Comparison of ENCODE assay signal across 8 cellular contexts in genomic region chr13:49996951-49997895, GRCh38. TPM values are rescaled to one million over a fixed set of nuclear protein-coding genes. Genes with fewer than 3 reads are reported as not detected.
DNase-seq lines count a peak whose midpoint lies in the region; ATAC-seq, FAIRE-seq and TF ChIP-seq lines count a peak whose summit lies in the region.

Gene TRIM13, plus strand, starts transcription at chr13:49997042. Its CDS starts 14,899 bp downstream, at chr13:50011941.

- H3K4me3 ChIP-seq in A549 (peak within 1 kb of the TSS; percentile 76), breast epithelium (peak within 1 kb of the TSS; percentile 84 to 89 (median 84)), small intestine (ENCODE audit: low read depth in 1 of 2, low read length in 2 of 2) (peak within 1 kb of the TSS; percentile 77)

- intact Hi-C loops in breast epithelium (cut with DNase I; ENCODE audit: low total_unique reads) = loop anchor here (10.0 kb wide), 1 partner anchor 128 kb away; no protein-coding TSS in a partner anchor

- no peak; a peak in 1 of 5 replicates for TF ChIP-seq EP300 in A549 (IDR thresholded peaks at IDR 0.05)

- FAIRE-seq in A549 (lab: Jason Lieb, UNC) (no peak), small intestine (lab: Jason Lieb, UNC) (no peak)

- peak; percentile 41 to 49; a peak in 2 of 5 replicates for TF ChIP-seq RAD21 in A549 (conservative IDR thresholded peaks at IDR 0.05 in 1 of 2, IDR thresholded peaks at IDR 0.05 in 1 of 2)

- TF ChIP-seq CTCF in A549 (IDR thresholded peaks at IDR 0.05) (peak; percentile 65), VCaP (conservative IDR thresholded peaks at IDR 0.05) (peak; percentile 87), breast epithelium (IDR thresholded peaks at IDR 0.05) (peak; percentile 64 to 66 (median 65))

- CTCF ChIA-PET in A549 (lab: Yijun Ruan, JAX) = interaction anchor here (0.6 to 2.6 kb wide), 31 partner anchors 9 to 1050 kb away, joined by 3 to 22 read pairs (median 4); partner anchors contain the start of genes KPNA3 and SPRYD7

- TF ChIP-seq POLR2A in A549 (IDR thresholded peaks at IDR 0.05; ENCODE audit: low read length) (no peak; the same call in 1 of the 2 replicates), breast epithelium (IDR thresholded peaks at IDR 0.05) (peak; percentile 42)

- H3K27me3 ChIP-seq in breast epithelium (no peaks in the 10 kb centered on the region), small intestine (ENCODE audit: control insufficient read depth in 2 of 2, insufficient read depth in 2 of 2, low read length in 2 of 2) (no peaks in the 10 kb centered on the region)

- 2% methylated on average over 21 of the region's 56 CpGs for WGBS in A549 (ENCODE audit: missing lambda C conversion rate)
- 0 to 1% (median 0%) methylated on average over 48 to 55 of the region's 56 CpGs for WGBS in small intestine, 3 donors

- peaks cover 24% of the 10 kb centered on the region for H3K4me1 ChIP-seq in A549
- peaks cover 0 to 3% of the 10 kb centered on the region in 2 donors for H3K4me1 ChIP-seq in breast epithelium
- peaks cover 2 to 7% of the 10 kb centered on the region in 2 donors for H3K4me1 ChIP-seq in small intestine (ENCODE audit: control insufficient read depth in 2 of 2, insufficient read depth in 1 of 2, low read depth in 1 of 2, low read length in 1 of 2)

- H3K27ac ChIP-seq in A549 = peak within 1 kb of the TSS; percentile 99 to 100
- H3K27ac ChIP-seq in VCaP = peak within 1 kb of the TSS; percentile 98
- H3K27ac ChIP-seq in breast epithelium = peak within 1 kb of the TSS; percentile 98 to 99
- peak within 1 kb of the TSS; percentile 94 to 98 for H3K27ac ChIP-seq in small intestine (ENCODE audit: low read depth in 1 of 2, low read length in 1 of 2)

- H3K36me3 ChIP-seq in breast epithelium = no peaks in the 10 kb centered on the region
- no peaks in the 10 kb centered on the region for H3K36me3 ChIP-seq in small intestine (ENCODE audit: control insufficient read depth in 2 of 2, insufficient read depth in 2 of 2, low read length in 2 of 2)

- H3K4me2 ChIP-seq in A549 = peak within 1 kb of the TSS; percentile 99

- no peaks in the 10 kb centered on the region for H3K9me3 ChIP-seq in A549
- H3K9me3 ChIP-seq in breast epithelium = no peaks in the 10 kb centered on the region
- no peaks in the 10 kb centered on the region for H3K9me3 ChIP-seq in small intestine (ENCODE audit: control insufficient read depth, low read depth)

- ATAC-seq in A549 (peak; percentile 91 to 92), GM18519 (IDR thresholded peaks at IDR 0.05; ENCODE audit: low FRiP score, unreplicated experiment) (peak; percentile 66), HG03060 (IDR thresholded peaks at IDR 0.05; ENCODE audit: low read depth, unreplicated experiment) (peak; percentile 56)

- POLR2A ChIA-PET in A549 (lab: Yijun Ruan, JAX) = interaction anchor here (0.6 to 2.7 kb wide), 24 partner anchors 9 to 914 kb away, joined by 3 to 36 read pairs (median 4); partner anchors contain the start of genes EBPL, KCNRG, KPNA3 and RNASEH2B

- DNase-seq in A549 (ENCODE audit: low read depth in 1 of 2, low spot score in 1 of 2) (peak; percentile 49 to 87), NCI-H2107 treated with DMSO at 0.1 percent for 48 hours (lab: John Stamatoyannopoulos, UW; ENCODE audit: unreplicated experiment) (peak; percentile 50), breast epithelium (ENCODE audit: low spot score in 2 of 2) (peak; percentile 82 to 87), iPS-NIHi11 (ENCODE audit: low spot score) (peak; percentile 72), small intestine (peak; percentile 90)

TF ChIP-seq in A549, 52 proteins besides CTCF, POLR2A, EP300 and RAD21:
- TF ChIP-seq, protein P1, sequence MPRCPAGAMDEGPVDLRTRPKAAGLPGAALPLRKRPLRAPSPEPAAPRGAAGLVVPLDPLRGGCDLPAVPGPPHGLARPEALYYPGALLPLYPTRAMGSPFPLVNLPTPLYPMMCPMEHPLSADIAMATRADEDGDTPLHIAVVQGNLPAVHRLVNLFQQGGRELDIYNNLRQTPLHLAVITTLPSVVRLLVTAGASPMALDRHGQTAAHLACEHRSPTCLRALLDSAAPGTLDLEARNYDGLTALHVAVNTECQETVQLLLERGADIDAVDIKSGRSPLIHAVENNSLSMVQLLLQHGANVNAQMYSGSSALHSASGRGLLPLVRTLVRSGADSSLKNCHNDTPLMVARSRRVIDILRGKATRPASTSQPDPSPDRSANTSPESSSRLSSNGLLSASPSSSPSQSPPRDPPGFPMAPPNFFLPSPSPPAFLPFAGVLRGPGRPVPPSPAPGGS (IDR thresholded peaks at IDR 0.05) = 0 out of 3 replicates have a peak, but pooled peaks have one; percentile 36
- TF ChIP-seq PHF8 (IDR thresholded peaks at IDR 0.05; ENCODE audit: borderline replicate concordance, low read depth) (peak; percentile 79), HOXB5 (CRISPR knock-in tag; IDR thresholded peaks at IDR 0.05) (no peak), SMC3 (IDR thresholded peaks at IDR 0.05) (peak; percentile 59; the same call in 2 of the 3 replicates), EHF (CRISPR knock-in tag; IDR thresholded peaks at IDR 0.05) (no peak), JUN (IDR thresholded peaks at IDR 0.05) (peak in 1 of 2 experiments; percentile 82; a peak in 1 of 5 replicates), MAX (IDR thresholded peaks at IDR 0.05) (peak; percentile 62), ATOH8 (CRISPR knock-in tag; IDR thresholded peaks at IDR 0.05; ENCODE audit: low read depth) (no peak), HMGXB4 (CRISPR knock-in tag; IDR thresholded peaks at IDR 0.05; ENCODE audit: borderline replicate concordance) (peak; percentile 45; the same call in 1 of the 2 replicates), CHD4 (IDR thresholded peaks at IDR 0.05; ENCODE audit: borderline replicate concordance) (no peak), ESRRA (IDR thresholded peaks at IDR 0.05; ENCODE audit: borderline replicate concordance, low read length) (no peak), RFX5 (IDR thresholded peaks at IDR 0.05) (no peak), FOSL2 (IDR thresholded peaks at IDR 0.05) (no peak), FOSL2 (CRISPR knock-in tag; IDR thresholded peaks at IDR 0.05) (no peak), TFCP2L1 (CRISPR knock-in tag; IDR thresholded peaks at IDR 0.05) (no peak), KDM5A (IDR thresholded peaks at IDR 0.05) (peak; percentile 33; the same call in 1 of the 2 replicates), E2F6 (IDR thresholded peaks at IDR 0.05; ENCODE audit: borderline replicate concordance, low read depth) (no peak), ELK1 (IDR thresholded peaks at IDR 0.05; ENCODE audit: low read depth, low read length) (no peak)

RNA-seq across cellular contexts. Expression of gene TRIM13, which starts in this region (rescaled TPM):
- 22.4 and 23.0 TPM in 2 replicates for polyA plus RNA-seq in A549 (2011; rRNA removed)
- polyA plus RNA-seq in A549 (2012; cell fraction: cytosol; rRNA removed) = 4.9 and 5.4 TPM in 2 replicates
- polyA plus RNA-seq in A549 (2012; cell fraction: nucleus; rRNA removed) = 3.2 and 5.2 TPM in 2 replicates
- 10.2 to 12.5 TPM (median 10.9 TPM) in 3 replicates for polyA plus RNA-seq in A549 (2017; fragmentation: RNase III; extraction: RNeasy Plus Mini Kit Qiagen cat#74134 plus additional on column Dnase treatment)
- 8.7 and 10.4 TPM in 2 replicates for polyA minus RNA-seq in A549 (2011; rRNA and poly(A)+ RNA removed)
- total RNA-seq in breast epithelium = 10 to 100 TPM; 16.0 to 28.8 (median 22.9) TPM
- 10 to 100 TPM in 2 of 3 donors, 1 to 10 TPM in 1; 9.2 to 10.9 (median 10.8) TPM for polyA plus RNA-seq in small intestine

Comparison
In these comparisons a context has a peak if more than half of its experiments do, and no peak if none do; other contexts are left out.
1. Peak in every context shown above with its lines: DNase-seq, ATAC-seq, H3K4me3 ChIP-seq and H3K27ac ChIP-seq.